1 cellular context compared by ENCODE assay signal in the genomic region with DNA sequence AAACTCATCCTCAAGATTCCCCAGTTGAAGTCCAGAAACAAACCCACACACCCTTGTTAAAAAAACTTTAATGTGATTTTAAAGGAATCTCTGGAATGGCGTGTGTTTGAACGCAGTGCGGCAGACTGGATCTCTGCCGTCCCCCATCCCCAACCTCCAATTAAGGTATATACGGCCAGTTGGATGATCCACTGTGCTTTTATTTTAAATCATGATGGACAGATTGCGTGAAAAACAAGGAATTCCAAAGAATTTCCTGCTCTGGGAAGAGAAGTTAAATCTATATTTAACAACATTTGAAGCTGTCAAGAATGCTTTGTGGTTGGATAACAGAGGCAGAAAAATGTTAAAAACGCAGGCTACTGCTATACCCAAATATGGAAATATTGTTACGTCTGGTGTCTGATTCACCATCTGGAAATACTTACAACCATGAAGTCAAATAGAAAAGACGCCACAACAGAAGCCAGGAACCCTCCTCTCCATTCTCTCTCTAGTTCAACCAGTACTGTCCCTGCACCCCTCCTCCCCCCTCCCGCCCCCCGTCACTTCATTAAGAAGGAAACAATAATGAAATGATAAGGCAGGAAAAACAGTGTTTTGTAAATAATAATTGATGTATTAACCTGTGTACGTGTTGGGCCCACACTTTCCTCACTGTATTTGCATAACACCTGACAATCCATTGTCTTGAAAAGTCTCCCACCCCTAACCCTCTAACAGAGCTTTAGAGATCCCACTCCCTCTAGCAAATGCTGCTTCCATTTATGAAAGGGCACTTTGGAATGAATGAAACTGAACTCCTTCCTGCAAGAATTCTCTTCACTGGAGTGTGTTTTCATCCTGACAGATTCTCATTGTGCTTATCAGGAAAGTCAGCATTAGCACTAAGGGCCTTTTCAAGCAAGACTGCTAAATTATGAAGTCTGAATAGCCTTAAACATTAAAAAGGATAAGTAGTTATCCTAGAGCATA.
A peak's percentile ranks its signal among the peaks of the same experiment; 100 is the strongest.
TF ChIP-seq lines count a peak whose summit lies in the region.

No MANE protein-coding gene starts in this region.

TF ChIP-seq in HepG2, 621 proteins besides CTCF, POLR2A, EP300 and RAD21:
- no peak for TF ChIP-seq SOX5 (CRISPR knock-in tag; IDR thresholded peaks at IDR 0.05; ENCODE audit: borderline replicate concordance)
- peak; percentile 77 for TF ChIP-seq SRF (IDR thresholded peaks at IDR 0.05; ENCODE audit: low read depth, low read length)
- TF ChIP-seq SMAD1 (CRISPR knock-in tag; IDR thresholded peaks at IDR 0.05; ENCODE audit: borderline replicate concordance, low read depth): no peak
- no peak for TF ChIP-seq KLF11 (CRISPR knock-in tag; IDR thresholded peaks at IDR 0.05)
- no peak for TF ChIP-seq PAWR (CRISPR knock-in tag; IDR thresholded peaks at IDR 0.05; ENCODE audit: borderline replicate concordance)
- no peak for TF ChIP-seq NR2F6 (IDR thresholded peaks at IDR 0.05)
- no peak for TF ChIP-seq NR2F6 (CRISPR knock-in tag; IDR thresholded peaks at IDR 0.05)
